1 cellular context compared by ENCODE assay signal in genomic region chr18:45186832-45187231, GRCh38.
TF ChIP-seq lines count a peak whose summit lies in the region.

No MANE protein-coding gene starts in this region.

TF ChIP-seq in GM12878, 131 proteins besides CTCF, POLR2A, EP300 and RAD21 (continued from another document):
- TF ChIP-seq CEBPZ (IDR thresholded peaks at IDR 0.05; ENCODE audit: low read depth, low read length) (no peak), EED (IDR thresholded peaks at IDR 0.05; ENCODE audit: low read depth) (0 out of 2 replicates have a peak, but pooled peaks have one; percentile 15), ESRRA (IDR thresholded peaks at IDR 0.05; ENCODE audit: low read length) (no peak), SREBF2 (IDR thresholded peaks at IDR 0.05; ENCODE audit: low read length) (no peak), ZBTB40 (IDR thresholded peaks at IDR 0.05; ENCODE audit: borderline replicate concordance) (no peak), ZBED1 (IDR thresholded peaks at IDR 0.05; ENCODE audit: borderline replicate concordance) (no peak), ZBTB33 (IDR thresholded peaks at IDR 0.05) (no peak), PML (IDR thresholded peaks at IDR 0.05; ENCODE audit: low read length) (no peak)
